ENCODE assay signal across 1 cellular context in genomic region chr11:73217810-73218105, GRCh38.
TF ChIP-seq lines count a peak whose summit lies in the region.

No MANE protein-coding gene starts in this region.

TF ChIP-seq in liver, 16 proteins besides CTCF, POLR2A, EP300 and RAD21 (continued from another document):
- TF ChIP-seq, protein P1, sequence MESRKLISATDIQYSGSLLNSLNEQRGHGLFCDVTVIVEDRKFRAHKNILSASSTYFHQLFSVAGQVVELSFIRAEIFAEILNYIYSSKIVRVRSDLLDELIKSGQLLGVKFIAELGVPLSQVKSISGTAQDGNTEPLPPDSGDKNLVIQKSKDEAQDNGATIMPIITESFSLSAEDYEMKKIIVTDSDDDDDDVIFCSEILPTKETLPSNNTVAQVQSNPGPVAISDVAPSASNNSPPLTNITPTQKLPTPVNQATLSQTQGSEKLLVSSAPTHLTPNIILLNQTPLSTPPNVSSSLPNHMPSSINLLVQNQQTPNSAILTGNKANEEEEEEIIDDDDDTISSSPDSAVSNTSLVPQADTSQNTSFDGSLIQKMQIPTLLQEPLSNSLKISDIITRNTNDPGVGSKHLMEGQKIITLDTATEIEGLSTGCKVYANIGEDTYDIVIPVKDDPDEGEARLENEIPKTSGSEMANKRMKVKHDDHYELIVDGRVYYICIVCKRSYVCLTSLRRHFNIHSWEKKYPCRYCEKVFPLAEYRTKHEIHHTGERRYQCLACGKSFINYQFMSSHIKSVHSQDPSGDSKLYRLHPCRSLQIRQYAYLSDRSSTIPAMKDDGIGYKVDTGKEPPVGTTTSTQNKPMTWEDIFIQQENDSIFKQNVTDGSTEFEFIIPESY (IDR thresholded peaks at IDR 0.05) = no peak
- TF ChIP-seq ATF3 (IDR thresholded peaks at IDR 0.05) (no peak), MAX (IDR thresholded peaks at IDR 0.05) (no peak), GABPA (IDR thresholded peaks at IDR 0.05 in 1 of 2, conservative IDR thresholded peaks at IDR 0.05 in 1 of 2) (no peak), TAF1 (conservative IDR thresholded peaks at IDR 0.05) (no peak)
